In genomic region chr13:97229699-97230098, GRCh38 we compare ENCODE assay signal across 21 cellular contexts. TPM values are rescaled to one million over a fixed set of nuclear protein-coding genes. Genes with fewer than 3 reads are reported as not detected.
A peak's percentile ranks its signal among the peaks of the same experiment; 100 is the strongest.
DNase-seq lines count a peak whose midpoint lies in the region; ATAC-seq and TF ChIP-seq lines count a peak whose summit lies in the region.
"Had no signal": no experiment of that assay in that cellular context is flagged by ENCODE, and none has a peak within 500 bp of the region (broad histone marks: within the 10 kb centered on the region; RNA-seq: fewer than 3 reads in every experiment).

No MANE protein-coding gene starts in this region.

- in situ Hi-C loops in gastrocnemius medialis (cut with MboI; ENCODE audit: low sequenced_read_pairs in 4 of 4): no loop called here

- H3K27me3 ChIP-seq in right lobe of liver: no peaks in the 10 kb centered on the region
- no peaks in the 10 kb centered on the region for H3K27me3 ChIP-seq in gastrocnemius medialis
- H3K27me3 ChIP-seq: BE2C, MG63, SJSA1 had no signal

- H3K27ac ChIP-seq in right lobe of liver (peak overlapping the region in 2 of 3 donors; percentile 51 to 58), gastrocnemius medialis (peak overlapping the region; percentile 8 to 89 (median 53))
- H3K27ac ChIP-seq: SJSA1 had no signal

- H3K4me3 ChIP-seq in right lobe of liver: no peak overlapping the region
- no peak overlapping the region for H3K4me3 ChIP-seq in gastrocnemius medialis
- H3K4me3 ChIP-seq: GM23338, MG63, SJSA1 had no signal

- no peak for TF ChIP-seq CTCF in right lobe of liver (IDR thresholded peaks at IDR 0.05)
- no peak for TF ChIP-seq CTCF in gastrocnemius medialis (IDR thresholded peaks at IDR 0.05 in 4 of 5, conservative IDR thresholded peaks at IDR 0.05 in 1 of 5)

- H3K4me3 Mint-ChIP-seq in activated naive CD8-positive, alpha-beta T cell: no peak overlapping the region
- H3K4me3 Mint-ChIP-seq in activated naive CD8-positive, alpha-beta T cell treated with anti-CD3 and anti-CD28 coated beads, Interleukin-2, amount 50 U/mL, for 24 hours: no peak overlapping the region
- no peak overlapping the region for H3K4me3 Mint-ChIP-seq in effector memory CD8-positive, alpha-beta T cell
- no peak overlapping the region for H3K4me3 Mint-ChIP-seq in stimulated activated effector memory CD8-positive, alpha-beta T cell treated with anti-CD3 and anti-CD28 coated beads, Interleukin-12 subunit alpha, Interleukin-12 subunit beta, amount 100 ng/mL, for 72 hours
- no peak overlapping the region for H3K4me3 Mint-ChIP-seq in activated CD4-positive, alpha-beta T cell treated with anti-CD3 and anti-CD28 coated beads for 36 hours
- H3K4me3 Mint-ChIP-seq: CD4-positive, alpha-beta T cell; GM23338 had no signal

- peak overlapping the region; percentile 61 for H3K27ac Mint-ChIP-seq in activated naive CD8-positive, alpha-beta T cell
- H3K27ac Mint-ChIP-seq in activated naive CD8-positive, alpha-beta T cell treated with anti-CD3 and anti-CD28 coated beads, Interleukin-2, amount 50 U/mL, for 24 hours: no peak overlapping the region
- H3K27ac Mint-ChIP-seq in effector memory CD8-positive, alpha-beta T cell: peak overlapping the region; percentile 1 to 67
- no peak overlapping the region for H3K27ac Mint-ChIP-seq in stimulated activated effector memory CD8-positive, alpha-beta T cell treated with anti-CD3 and anti-CD28 coated beads, Interleukin-12 subunit alpha, Interleukin-12 subunit beta, amount 100 ng/mL, for 72 hours
- H3K27ac Mint-ChIP-seq in activated CD4-positive, alpha-beta T cell treated with anti-CD3 and anti-CD28 coated beads for 36 hours: no peak overlapping the region
- H3K27ac Mint-ChIP-seq: CD4-positive, alpha-beta T cell; GM23338 had no signal

- DNase-seq in activated naive CD8-positive, alpha-beta T cell treated with anti-CD3 and anti-CD28 coated beads, Interleukin-2, amount 50 U/mL, for 24 hours: no peak
- DNase-seq in effector memory CD8-positive, alpha-beta T cell: no peak
- DNase-seq in right lobe of liver: no peak
- no peak for DNase-seq in gastrocnemius medialis
- no peak for DNase-seq in stimulated activated effector memory CD8-positive, alpha-beta T cell treated with anti-CD3 and anti-CD28 coated beads, Interleukin-12 subunit alpha, Interleukin-12 subunit beta, amount 100 ng/mL, for 72 hours (ENCODE audit: low spot score in 2 of 2)
- no peak for DNase-seq in activated CD4-positive, alpha-beta T cell treated with anti-CD3 and anti-CD28 coated beads for 36 hours
- DNase-seq: 8988T; BE2C; CD4-positive, alpha-beta T cell; GF-D8; Kasumi-1; NCI-H1048; NCI-H1436; NCI-H1930; NCI-H345; NCI-H524 treated with DMSO at 0.1 percent for 48 hours had no signal

- H3K36me3 Mint-ChIP-seq in activated naive CD8-positive, alpha-beta T cell: peaks cover 18% of the 10 kb centered on the region
- peaks cover 6% of the 10 kb centered on the region for H3K36me3 Mint-ChIP-seq in activated naive CD8-positive, alpha-beta T cell treated with anti-CD3 and anti-CD28 coated beads, Interleukin-2, amount 50 U/mL, for 24 hours (ENCODE audit: low read depth)
- peaks cover 37% of the 10 kb centered on the region for H3K36me3 Mint-ChIP-seq in effector memory CD8-positive, alpha-beta T cell (ENCODE audit: insufficient read depth)
- H3K36me3 Mint-ChIP-seq in stimulated activated effector memory CD8-positive, alpha-beta T cell treated with anti-CD3 and anti-CD28 coated beads, Interleukin-12 subunit alpha, Interleukin-12 subunit beta, amount 100 ng/mL, for 72 hours: peaks cover 17% of the 10 kb centered on the region
- H3K36me3 Mint-ChIP-seq in activated CD4-positive, alpha-beta T cell treated with anti-CD3 and anti-CD28 coated beads for 36 hours (ENCODE audit: low read depth): peaks cover 6% of the 10 kb centered on the region

- TF ChIP-seq POLR2A in right lobe of liver (IDR thresholded peaks at IDR 0.05) (no peak), gastrocnemius medialis (IDR thresholded peaks at IDR 0.05) (no peak)

- no peak for ATAC-seq in activated naive CD8-positive, alpha-beta T cell treated with anti-CD3 and anti-CD28 coated beads, Interleukin-2, amount 50 U/mL, for 24 hours
- no peak for ATAC-seq in effector memory CD8-positive, alpha-beta T cell (replicated peaks)
- peak; percentile 15 to 32 (median 30) for ATAC-seq in right lobe of liver
- no peak for ATAC-seq in gastrocnemius medialis
- no peak for ATAC-seq in stimulated activated effector memory CD8-positive, alpha-beta T cell treated with anti-CD3 and anti-CD28 coated beads, Interleukin-12 subunit alpha, Interleukin-12 subunit beta, amount 100 ng/mL, for 72 hours
- no peak for ATAC-seq in activated CD4-positive, alpha-beta T cell treated with anti-CD3 and anti-CD28 coated beads for 36 hours
- ATAC-seq in HG03159 (IDR thresholded peaks at IDR 0.05; ENCODE audit: unreplicated experiment): no peak
- ATAC-seq: GM23338 had no signal

- peaks cover 0 to 75% (median 33%) of the 10 kb centered on the region in 4 donors for H3K4me1 ChIP-seq in right lobe of liver
- peaks cover 86 to 90% of the 10 kb centered on the region in 2 donors for H3K4me1 ChIP-seq in gastrocnemius medialis

- H3K9me3 ChIP-seq in right lobe of liver (no peaks in the 10 kb centered on the region), gastrocnemius medialis (no peaks in the 10 kb centered on the region)
- H3K9me3 ChIP-seq: BE2C, MG63, SJSA1 had no signal

- CTCF ChIA-PET in activated CD4-positive, alpha-beta T cell treated with anti-CD3 and anti-CD28 coated beads for 36 hours (lab: Charles Lee): interaction anchor here (0.7 to 1.7 kb wide), 3 partner anchors 20 to 70 kb away, joined by 3 to 6 read pairs (median 3); no protein-coding TSS in a partner anchor

- intact Hi-C loops in right lobe of liver (cut with DNase I) (no loop called here), gastrocnemius medialis (cut with DNase I; ENCODE audit: low total_unique reads) (loop anchor here (10.0 kb wide), 1 partner anchor 745 kb away; no protein-coding TSS in a partner anchor)
- intact Hi-C loops in activated CD4-positive, alpha-beta T cell treated with anti-CD3 and anti-CD28 coated beads for 36 hours (cut with DNase I, micrococcal nuclease): loop anchor here in 1 of 2 experiments (10.0 kb wide), 2 partner anchors 745 to 1345 kb away; partner anchors contain the start of gene STK24

- no peaks in the 10 kb centered on the region for H3K9me3 Mint-ChIP-seq in activated naive CD8-positive, alpha-beta T cell (ENCODE audit: low read depth)
- H3K9me3 Mint-ChIP-seq in activated naive CD8-positive, alpha-beta T cell treated with anti-CD3 and anti-CD28 coated beads, Interleukin-2, amount 50 U/mL, for 24 hours: no peaks in the 10 kb centered on the region
- H3K9me3 Mint-ChIP-seq in effector memory CD8-positive, alpha-beta T cell: no peaks in the 10 kb centered on the region
- no peaks in the 10 kb centered on the region for H3K9me3 Mint-ChIP-seq in stimulated activated effector memory CD8-positive, alpha-beta T cell treated with anti-CD3 and anti-CD28 coated beads, Interleukin-12 subunit alpha, Interleukin-12 subunit beta, amount 100 ng/mL, for 72 hours
- no peaks in the 10 kb centered on the region for H3K9me3 Mint-ChIP-seq in activated CD4-positive, alpha-beta T cell treated with anti-CD3 and anti-CD28 coated beads for 36 hours (ENCODE audit: low read depth)
- H3K9me3 Mint-ChIP-seq: CD4-positive, alpha-beta T cell; GM23338 had no signal

- peaks cover 67% of the 10 kb centered on the region for H3K4me1 Mint-ChIP-seq in activated naive CD8-positive, alpha-beta T cell (ENCODE audit: low read depth)
- H3K4me1 Mint-ChIP-seq in activated naive CD8-positive, alpha-beta T cell treated with anti-CD3 and anti-CD28 coated beads, Interleukin-2, amount 50 U/mL, for 24 hours: peaks cover 45% of the 10 kb centered on the region
- H3K4me1 Mint-ChIP-seq in effector memory CD8-positive, alpha-beta T cell (ENCODE audit: low read depth in 2 of 2): peaks cover 57 to 79% of the 10 kb centered on the region in 2 donors
- peaks cover 65% of the 10 kb centered on the region for H3K4me1 Mint-ChIP-seq in stimulated activated effector memory CD8-positive, alpha-beta T cell treated with anti-CD3 and anti-CD28 coated beads, Interleukin-12 subunit alpha, Interleukin-12 subunit beta, amount 100 ng/mL, for 72 hours
- peaks cover 57% of the 10 kb centered on the region for H3K4me1 Mint-ChIP-seq in activated CD4-positive, alpha-beta T cell treated with anti-CD3 and anti-CD28 coated beads for 36 hours

- 64% methylated on average over 3 of the region's 3 CpGs for WGBS in right lobe of liver (ENCODE audit: insufficient coverage, low coverage, low lambda C conversion rate, missing lambda C conversion rate)

- POLR2A ChIA-PET in activated CD4-positive, alpha-beta T cell treated with anti-CD3 and anti-CD28 coated beads for 36 hours (lab: Charles Lee): no interaction called here

- H3K27me3 Mint-ChIP-seq in activated naive CD8-positive, alpha-beta T cell: no peaks in the 10 kb centered on the region
- H3K27me3 Mint-ChIP-seq in activated naive CD8-positive, alpha-beta T cell treated with anti-CD3 and anti-CD28 coated beads, Interleukin-2, amount 50 U/mL, for 24 hours: no peaks in the 10 kb centered on the region
- no peaks in the 10 kb centered on the region for H3K27me3 Mint-ChIP-seq in effector memory CD8-positive, alpha-beta T cell
- no peaks in the 10 kb centered on the region for H3K27me3 Mint-ChIP-seq in activated CD4-positive, alpha-beta T cell treated with anti-CD3 and anti-CD28 coated beads for 36 hours
- H3K27me3 Mint-ChIP-seq: CD4-positive, alpha-beta T cell had no signal

- H3K36me3 ChIP-seq in right lobe of liver (peaks cover 0 to 4% (median 0%) of the 10 kb centered on the region in 4 donors), gastrocnemius medialis (no peaks in the 10 kb centered on the region)

RNA-seq across cellular contexts. Expression of gene MBNL2, which starts 7.6 kb away (rescaled TPM):
- 100 to 1,000 TPM in 3 of 6 experiments, 10 to 100 TPM in 3; 30.3 to 135 (median 81.5) TPM for total RNA-seq in right lobe of liver
- total RNA-seq in gastrocnemius medialis: 10 to 100 TPM; 47.9 to 92.0 (median 71.3) TPM
- total RNA-seq in activated CD4-positive, alpha-beta T cell treated with anti-CD3 and anti-CD28 coated beads for 36 hours: 10 to 100 TPM; 16.7 to 24.5 TPM

Comparison
In these comparisons a context has a peak if more than half of its experiments do, and no peak if none do; other contexts are left out.
1. H3K27ac Mint-ChIP-seq: peak in activated naive CD8-positive, alpha-beta T cell (single experiment) and effector memory CD8-positive, alpha-beta T cell (2 of 2); none in activated naive CD8-positive, alpha-beta T cell treated with anti-CD3 and anti-CD28 coated beads, Interleukin-2, amount 50 U/mL, for 24 hours (single experiment), stimulated activated effector memory CD8-positive, alpha-beta T cell treated with anti-CD3 and anti-CD28 coated beads, Interleukin-12 subunit alpha, Interleukin-12 subunit beta, amount 100 ng/mL, for 72 hours (single experiment) and activated CD4-positive, alpha-beta T cell treated with anti-CD3 and anti-CD28 coated beads for 36 hours (single experiment).
2. ATAC-seq: peak in right lobe of liver (4 of 4); none in activated naive CD8-positive, alpha-beta T cell treated with anti-CD3 and anti-CD28 coated beads, Interleukin-2, amount 50 U/mL, for 24 hours (single experiment), effector memory CD8-positive, alpha-beta T cell (single experiment), gastrocnemius medialis (0 of 2), stimulated activated effector memory CD8-positive, alpha-beta T cell treated with anti-CD3 and anti-CD28 coated beads, Interleukin-12 subunit alpha, Interleukin-12 subunit beta, amount 100 ng/mL, for 72 hours (single experiment), activated CD4-positive, alpha-beta T cell treated with anti-CD3 and anti-CD28 coated beads for 36 hours (single experiment) and HG03159 (single experiment).